In genomic region chr11:3043315-3043871, GRCh38 we compare ENCODE assay signal across 11 cellular contexts. TPM values are rescaled to one million over a fixed set of nuclear protein-coding genes. Genes with fewer than 3 reads are reported as not detected.
A peak's percentile ranks its signal among the peaks of the same experiment; 100 is the strongest.
DNase-seq lines count a peak whose midpoint lies in the region; ATAC-seq and TF ChIP-seq lines count a peak whose summit lies in the region.
"Had no signal": no experiment of that assay in that cellular context is flagged by ENCODE, and none has a peak within 500 bp of the region (broad histone marks: within the 10 kb centered on the region; RNA-seq: fewer than 3 reads in every experiment).

No MANE protein-coding gene starts in this region.

- no peak overlapping the region for H3K4me3 Mint-ChIP-seq in WTC11
- no peak overlapping the region for H3K4me3 Mint-ChIP-seq in activated CD4-positive, alpha-beta T cell treated with anti-CD3 and anti-CD28 coated beads for 36 hours
- H3K4me3 Mint-ChIP-seq: type B pancreatic cell had no signal

- H3K4me1 ChIP-seq in foreskin keratinocyte: peaks cover 2% of the 10 kb centered on the region
- H3K4me1 ChIP-seq: HAP-1 had no signal

- no peak overlapping the region for H3K4me3 ChIP-seq in foreskin fibroblast (ENCODE audit: low read depth in 1 of 2, low read length in 2 of 2)
- H3K4me3 ChIP-seq: HAP-1 had no signal

- H3K27me3 ChIP-seq in foreskin keratinocyte: no peaks in the 10 kb centered on the region

- POLR2A ChIA-PET in WTC11 (lab: Charles Lee): interaction anchor here (1.2 kb wide), 1 partner anchor 20 kb away, joined by 3 read pairs; no protein-coding TSS in a partner anchor
- POLR2A ChIA-PET in activated CD4-positive, alpha-beta T cell treated with anti-CD3 and anti-CD28 coated beads for 36 hours (lab: Charles Lee): no interaction called here

- CTCF ChIA-PET in WTC11 (lab: Charles Lee): interaction anchor here (5.7 kb wide), 1 partner anchor 48 kb away, joined by 49 read pairs; no protein-coding TSS in a partner anchor
- CTCF ChIA-PET in activated CD4-positive, alpha-beta T cell treated with anti-CD3 and anti-CD28 coated beads for 36 hours (lab: Charles Lee): interaction anchor here (0.8 kb wide), 1 partner anchor 1202 kb away, joined by 3 read pairs; no protein-coding TSS in a partner anchor

- peak overlapping the region; percentile 78; the same call in 1 of the 2 replicates for H3K27ac Mint-ChIP-seq in WTC11
- H3K27ac Mint-ChIP-seq in activated CD4-positive, alpha-beta T cell treated with anti-CD3 and anti-CD28 coated beads for 36 hours: no peak overlapping the region
- H3K27ac Mint-ChIP-seq: type B pancreatic cell had no signal

- no peaks in the 10 kb centered on the region for H3K27me3 Mint-ChIP-seq in WTC11 (ENCODE audit: low read depth)
- no peaks in the 10 kb centered on the region for H3K27me3 Mint-ChIP-seq in activated CD4-positive, alpha-beta T cell treated with anti-CD3 and anti-CD28 coated beads for 36 hours
- H3K27me3 Mint-ChIP-seq: type B pancreatic cell had no signal

- TF ChIP-seq CTCF in WTC11 (IDR thresholded peaks at IDR 0.05): no peak
- no peak for TF ChIP-seq CTCF in foreskin fibroblast (IDR thresholded peaks at IDR 0.05; ENCODE audit: low read depth, low read length)
- TF ChIP-seq CTCF in foreskin keratinocyte (conservative IDR thresholded peaks at IDR 0.05): no peak

- H3K36me3 Mint-ChIP-seq in WTC11: peaks cover 27% of the 10 kb centered on the region
- peaks cover 37% of the 10 kb centered on the region for H3K36me3 Mint-ChIP-seq in activated CD4-positive, alpha-beta T cell treated with anti-CD3 and anti-CD28 coated beads for 36 hours (ENCODE audit: low read depth)

- DNase-seq in A172 (ENCODE audit: low spot score) (peak; percentile 52), WTC11 (ENCODE audit: low spot score) (no peak), foreskin fibroblast (peak; percentile 49 to 60), occipital lobe (lab: John Stamatoyannopoulos, UW) (peak; percentile 47), DMS 273 treated with DMSO at 0.1 percent for 48 hours (lab: John Stamatoyannopoulos, UW) (no peak), T-helper 9 cell (no peak), foreskin keratinocyte (no peak)
- no peak for DNase-seq in activated CD4-positive, alpha-beta T cell treated with anti-CD3 and anti-CD28 coated beads for 36 hours
- DNase-seq: activated naive CD4-positive, alpha-beta T cell treated with anti-CD3 and anti-CD28 coated beads, Interleukin-2, amount 50 U/mL, for 16 hours had no signal

- no peaks in the 10 kb centered on the region for H3K4me1 Mint-ChIP-seq in WTC11
- peaks cover 5% of the 10 kb centered on the region for H3K4me1 Mint-ChIP-seq in activated CD4-positive, alpha-beta T cell treated with anti-CD3 and anti-CD28 coated beads for 36 hours

- H3K9me3 Mint-ChIP-seq in WTC11: no peaks in the 10 kb centered on the region
- no peaks in the 10 kb centered on the region for H3K9me3 Mint-ChIP-seq in activated CD4-positive, alpha-beta T cell treated with anti-CD3 and anti-CD28 coated beads for 36 hours (ENCODE audit: low read depth)
- H3K9me3 Mint-ChIP-seq: type B pancreatic cell had no signal

- H3K27ac ChIP-seq in foreskin keratinocyte: no peak overlapping the region

- intact Hi-C loops in activated CD4-positive, alpha-beta T cell treated with anti-CD3 and anti-CD28 coated beads for 36 hours (cut with DNase I, micrococcal nuclease): no loop called here

- ATAC-seq in WTC11 (no peak), foreskin keratinocyte (no peak)
- no peak for ATAC-seq in activated CD4-positive, alpha-beta T cell treated with anti-CD3 and anti-CD28 coated beads for 36 hours

TF ChIP-seq in WTC11, 78 proteins besides CTCF, POLR2A, EP300 and RAD21 (continues in another document):
- TF ChIP-seq, protein P1, sequence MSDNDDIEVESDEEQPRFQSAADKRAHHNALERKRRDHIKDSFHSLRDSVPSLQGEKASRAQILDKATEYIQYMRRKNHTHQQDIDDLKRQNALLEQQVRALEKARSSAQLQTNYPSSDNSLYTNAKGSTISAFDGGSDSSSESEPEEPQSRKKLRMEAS (CRISPR knock-in tag; IDR thresholded peaks at IDR 0.05): no peak
- no peak for TF ChIP-seq ZNF416 (CRISPR knock-in tag; IDR thresholded peaks at IDR 0.05)
- TF ChIP-seq NFATC4 (CRISPR knock-in tag; IDR thresholded peaks at IDR 0.05): no peak
- TF ChIP-seq, protein P2, sequence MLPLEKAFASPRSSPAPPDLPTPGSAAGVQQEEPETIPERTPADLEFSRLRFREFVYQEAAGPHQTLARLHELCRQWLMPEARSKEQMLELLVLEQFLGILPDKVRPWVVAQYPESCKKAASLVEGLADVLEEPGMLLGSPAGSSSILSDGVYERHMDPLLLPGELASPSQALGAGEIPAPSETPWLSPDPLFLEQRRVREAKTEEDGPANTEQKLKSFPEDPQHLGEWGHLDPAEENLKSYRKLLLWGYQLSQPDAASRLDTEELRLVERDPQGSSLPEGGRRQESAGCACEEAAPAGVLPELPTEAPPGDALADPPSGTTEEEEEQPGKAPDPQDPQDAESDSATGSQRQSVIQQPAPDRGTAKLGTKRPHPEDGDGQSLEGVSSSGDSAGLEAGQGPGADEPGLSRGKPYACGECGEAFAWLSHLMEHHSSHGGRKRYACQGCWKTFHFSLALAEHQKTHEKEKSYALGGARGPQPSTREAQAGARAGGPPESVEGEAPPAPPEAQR (CRISPR knock-in tag; IDR thresholded peaks at IDR 0.05): no peak
- no peak for TF ChIP-seq MXD4 (CRISPR knock-in tag; IDR thresholded peaks at IDR 0.05; ENCODE audit: borderline replicate concordance)
- TF ChIP-seq, protein P3, sequence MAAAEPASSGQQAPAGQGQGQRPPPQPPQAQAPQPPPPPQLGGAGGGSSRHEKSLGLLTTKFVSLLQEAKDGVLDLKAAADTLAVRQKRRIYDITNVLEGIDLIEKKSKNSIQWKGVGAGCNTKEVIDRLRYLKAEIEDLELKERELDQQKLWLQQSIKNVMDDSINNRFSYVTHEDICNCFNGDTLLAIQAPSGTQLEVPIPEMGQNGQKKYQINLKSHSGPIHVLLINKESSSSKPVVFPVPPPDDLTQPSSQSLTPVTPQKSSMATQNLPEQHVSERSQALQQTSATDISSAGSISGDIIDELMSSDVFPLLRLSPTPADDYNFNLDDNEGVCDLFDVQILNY (CRISPR knock-in tag; IDR thresholded peaks at IDR 0.05): no peak
- no peak for TF ChIP-seq ELF4 (CRISPR knock-in tag; IDR thresholded peaks at IDR 0.05; ENCODE audit: low read depth)
- TF ChIP-seq ZNF281 (CRISPR knock-in tag; IDR thresholded peaks at IDR 0.05): no peak
- TF ChIP-seq, protein P4, sequence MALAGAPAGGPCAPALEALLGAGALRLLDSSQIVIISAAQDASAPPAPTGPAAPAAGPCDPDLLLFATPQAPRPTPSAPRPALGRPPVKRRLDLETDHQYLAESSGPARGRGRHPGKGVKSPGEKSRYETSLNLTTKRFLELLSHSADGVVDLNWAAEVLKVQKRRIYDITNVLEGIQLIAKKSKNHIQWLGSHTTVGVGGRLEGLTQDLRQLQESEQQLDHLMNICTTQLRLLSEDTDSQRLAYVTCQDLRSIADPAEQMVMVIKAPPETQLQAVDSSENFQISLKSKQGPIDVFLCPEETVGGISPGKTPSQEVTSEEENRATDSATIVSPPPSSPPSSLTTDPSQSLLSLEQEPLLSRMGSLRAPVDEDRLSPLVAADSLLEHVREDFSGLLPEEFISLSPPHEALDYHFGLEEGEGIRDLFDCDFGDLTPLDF (CRISPR knock-in tag; IDR thresholded peaks at IDR 0.05): no peak
- no peak for TF ChIP-seq ATF1 (CRISPR knock-in tag; IDR thresholded peaks at IDR 0.05)
- no peak for TF ChIP-seq JUN (CRISPR knock-in tag; IDR thresholded peaks at IDR 0.05)
- no peak for TF ChIP-seq SP1 (CRISPR knock-in tag; conservative IDR thresholded peaks at IDR 0.05)
- no peak for TF ChIP-seq SOX15 (CRISPR knock-in tag; IDR thresholded peaks at IDR 0.05)
- no peak for TF ChIP-seq ETV6 (CRISPR knock-in tag; IDR thresholded peaks at IDR 0.05)
- no peak for TF ChIP-seq ZNF671 (CRISPR knock-in tag; IDR thresholded peaks at IDR 0.05)

RNA-seq across cellular contexts. Expression of gene CARS1, which starts 13.8 kb away (rescaled TPM):
- total RNA-seq in A172 (2014; rRNA removed; shearing (Covaris generic)): 57.2 and 60.4 TPM in 2 replicates
- 57.9 to 92.0 TPM (median 62.0 TPM) in 3 replicates for total RNA-seq in WTC11 (2021)
- total RNA-seq in occipital lobe: 35.7 TPM
- 69.1 and 80.4 TPM in 2 replicates for total RNA-seq in foreskin keratinocyte
- 52.1 and 67.0 TPM in 2 replicates for polyA plus RNA-seq in foreskin keratinocyte
- total RNA-seq in activated CD4-positive, alpha-beta T cell treated with anti-CD3 and anti-CD28 coated beads for 36 hours: 100 to 1,000 TPM in 1 of 2 experiments, 10 to 100 TPM in 1; 94.1 to 126 TPM

RNA-seq across cellular contexts. Expression of gene NAP1L4, which starts 51.3 kb away (rescaled TPM):
- 149 and 162 TPM in 2 replicates for total RNA-seq in A172 (2014; rRNA removed; shearing (Covaris generic))
- total RNA-seq in WTC11 (2021) (160 to 189 TPM (median 181 TPM) in 3 replicates), occipital lobe (207 TPM), foreskin keratinocyte (137 and 151 TPM in 2 replicates)
- polyA plus RNA-seq in foreskin keratinocyte: 95.9 and 105 TPM in 2 replicates
- total RNA-seq in activated CD4-positive, alpha-beta T cell treated with anti-CD3 and anti-CD28 coated beads for 36 hours: 100 to 1,000 TPM; 241 to 246 TPM

Comparison
In these comparisons a context has a peak if more than half of its experiments do, and no peak if none do; other contexts are left out.
1. DNase-seq: peak in A172 (single experiment), foreskin fibroblast (2 of 2) and occipital lobe (single experiment); none in WTC11 (single experiment), DMS 273 treated with DMSO at 0.1 percent for 48 hours (single experiment), T-helper 9 cell (single experiment), foreskin keratinocyte (0 of 2) and activated CD4-positive, alpha-beta T cell treated with anti-CD3 and anti-CD28 coated beads for 36 hours (single experiment).